8 cellular contexts compared by ENCODE assay signal in genomic region chr19:6278740-6279619, GRCh38. TPM values are rescaled to one million over a fixed set of nuclear protein-coding genes. Genes with fewer than 3 reads are reported as not detected.
DNase-seq lines count a peak whose midpoint lies in the region; ATAC-seq and TF ChIP-seq lines count a peak whose summit lies in the region.

No MANE protein-coding gene starts in this region.

- ATAC-seq in GM19023 (IDR thresholded peaks at IDR 0.05; ENCODE audit: unreplicated experiment): no peak

- POLR2A ChIA-PET in AG04449 (lab: Yijun Ruan, JAX) (interaction anchor here (0.7 kb wide), 1 partner anchor 12 kb away, joined by 3 read pairs; no protein-coding TSS in a partner anchor), HEK293T (lab: Yijun Ruan, JAX) (no interaction called here)

- DNase-seq in AG04449 (ENCODE audit: low read depth, low spot score) (no peak), HEK293T (ENCODE audit: extremely low spot score) (no peak), stomach (no peak), NCI-H2029 (lab: John Stamatoyannopoulos, UW) (no peak), C1 segment of cervical spinal cord (lab: John Stamatoyannopoulos, UW) (no peak)
- DNase-seq in activated T-helper 1 cell treated with anti-CD3 and anti-CD28 coated beads, Interleukin-12 subunit alpha, Interleukin-12 subunit beta, Interleukin-2, Interleukin-4 antibody, amounts not matched to agents 30 ng/mL and 10 ng/mL and 1 ng/mL, durations not matched to agents 14 hours and 24 hours and 36 hours (ENCODE audit: low spot score): no peak

- H3K36me3 Mint-ChIP-seq in activated T-helper 1 cell treated with anti-CD3 and anti-CD28 coated beads, Interleukin-12 subunit alpha, Interleukin-12 subunit beta, Interleukin-2, Interleukin-4 antibody, amounts not matched to agents 30 ng/mL and 10 ng/mL and 1 ng/mL, durations not matched to agents 14 hours and 24 hours and 36 hours (ENCODE audit: low read depth): peaks cover 15% of the 10 kb centered on the region

- 4 to 8% (median 7%) methylated on average over 18 to 36 of the region's 36 CpGs for WGBS in stomach, 5 donors

- H3K4me1 ChIP-seq in iPS-18a (ENCODE audit: control insufficient read depth, low read depth, low read length): peaks cover 17% of the 10 kb centered on the region
- H3K4me1 ChIP-seq in stomach: peaks cover 49 to 56% (median 55%) of the 10 kb centered on the region in 4 donors

- no peak for TF ChIP-seq CTCF in AG04449 (IDR thresholded peaks at IDR 0.05; ENCODE audit: insufficient read depth, low read length, missing control alignments)
- no peak for TF ChIP-seq CTCF in stomach (IDR thresholded peaks at IDR 0.05)

- CTCF ChIA-PET in AG04449 (lab: Yijun Ruan, JAX) (interaction anchor here (0.8 to 1.4 kb wide), 4 partner anchors 14 to 60 kb away, joined by 3 to 7 read pairs (median 4); no protein-coding TSS in a partner anchor), HEK293T (lab: Yijun Ruan, JAX) (no interaction called here)

- no peaks in the 10 kb centered on the region for H3K9me3 Mint-ChIP-seq in activated T-helper 1 cell treated with anti-CD3 and anti-CD28 coated beads, Interleukin-12 subunit alpha, Interleukin-12 subunit beta, Interleukin-2, Interleukin-4 antibody, amounts not matched to agents 30 ng/mL and 10 ng/mL and 1 ng/mL, durations not matched to agents 14 hours and 24 hours and 36 hours

- H3K27ac ChIP-seq in iPS-18a (ENCODE audit: low read length) (no peak overlapping the region), stomach (peak overlapping the region; percentile 76 to 94 (median 91))

- H3K4me3 ChIP-seq in AG04449 (ENCODE audit: low read depth, low read length) (peak overlapping the region; percentile 78), iPS-18a (ENCODE audit: low read length) (peak overlapping the region; percentile 81), stomach (peak overlapping the region; percentile 83 to 97 (median 92))

- H3K27ac Mint-ChIP-seq in activated T-helper 1 cell treated with anti-CD3 and anti-CD28 coated beads, Interleukin-12 subunit alpha, Interleukin-12 subunit beta, Interleukin-2, Interleukin-4 antibody, amounts not matched to agents 30 ng/mL and 10 ng/mL and 1 ng/mL, durations not matched to agents 14 hours and 24 hours and 36 hours: peak overlapping the region; percentile 90

- H3K27me3 Mint-ChIP-seq in activated T-helper 1 cell treated with anti-CD3 and anti-CD28 coated beads, Interleukin-12 subunit alpha, Interleukin-12 subunit beta, Interleukin-2, Interleukin-4 antibody, amounts not matched to agents 30 ng/mL and 10 ng/mL and 1 ng/mL, durations not matched to agents 14 hours and 24 hours and 36 hours (ENCODE audit: insufficient read depth): no peaks in the 10 kb centered on the region

- H3K9me3 ChIP-seq in iPS-18a (ENCODE audit: control insufficient read depth, low read depth, low read length): no peaks in the 10 kb centered on the region
- no peaks in the 10 kb centered on the region for H3K9me3 ChIP-seq in stomach

- no peak for TF ChIP-seq POLR2A in stomach (IDR thresholded peaks at IDR 0.05)

- TF ChIP-seq EP300 in stomach (IDR thresholded peaks at IDR 0.05): no peak

- H3K9ac ChIP-seq in iPS-18a (ENCODE audit: low read length): peak overlapping the region; percentile 69

- H3K36me3 ChIP-seq in iPS-18a (ENCODE audit: control insufficient read depth, low read depth, low read length) (no peaks in the 10 kb centered on the region), stomach (no peaks in the 10 kb centered on the region)

- intact Hi-C loops in activated T-helper 1 cell treated with anti-CD3 and anti-CD28 coated beads, Interleukin-12 subunit alpha, Interleukin-12 subunit beta, Interleukin-2, Interleukin-4 antibody, amounts not matched to agents 30 ng/mL and 10 ng/mL and 1 ng/mL, durations not matched to agents 14 hours and 24 hours and 36 hours (cut with micrococcal nuclease): no loop called here
- intact Hi-C loops in stomach (cut with DNase I; ENCODE audit: low total_unique reads): no loop called here

- peaks cover 26% of the 10 kb centered on the region for H3K4me1 Mint-ChIP-seq in activated T-helper 1 cell treated with anti-CD3 and anti-CD28 coated beads, Interleukin-12 subunit alpha, Interleukin-12 subunit beta, Interleukin-2, Interleukin-4 antibody, amounts not matched to agents 30 ng/mL and 10 ng/mL and 1 ng/mL, durations not matched to agents 14 hours and 24 hours and 36 hours (ENCODE audit: low read depth)

- peak overlapping the region; percentile 95 for H3K4me3 Mint-ChIP-seq in activated T-helper 1 cell treated with anti-CD3 and anti-CD28 coated beads, Interleukin-12 subunit alpha, Interleukin-12 subunit beta, Interleukin-2, Interleukin-4 antibody, amounts not matched to agents 30 ng/mL and 10 ng/mL and 1 ng/mL, durations not matched to agents 14 hours and 24 hours and 36 hours

- H3K27me3 ChIP-seq in iPS-18a (ENCODE audit: control insufficient read depth, insufficient read depth, low read length) (no peaks in the 10 kb centered on the region), stomach (no peaks in the 10 kb centered on the region)

TF ChIP-seq in HEK293T, 16 proteins besides CTCF, POLR2A, EP300 and RAD21:
- TF ChIP-seq TARDBP (IDR thresholded peaks at IDR 0.05): no peak
- 0 out of 2 replicates have a peak, but pooled peaks have one; percentile 33 for TF ChIP-seq HDGF (IDR thresholded peaks at IDR 0.05; ENCODE audit: borderline replicate concordance)
- no peak for TF ChIP-seq L3MBTL2 (conservative IDR thresholded peaks at IDR 0.05)
TF ChIP-seq in HEK293T: peak in this region for 1.

RNA-seq across cellular contexts. Expression of gene MLLT1, which starts 0.8 kb away (rescaled TPM):
- total RNA-seq in activated T-helper 1 cell treated with anti-CD3 and anti-CD28 coated beads, Interleukin-12 subunit alpha, Interleukin-12 subunit beta, Interleukin-2, Interleukin-4 antibody, amounts not matched to agents 30 ng/mL and 10 ng/mL and 1 ng/mL, durations not matched to agents 14 hours and 24 hours and 36 hours: 71.6 and 77.4 TPM in 2 replicates
- total RNA-seq in stomach: 10 to 100 TPM in 3 of 5 donors, 1 to 10 TPM in 2; 3.1 to 30.4 (median 16.7) TPM
- polyA plus RNA-seq in stomach: 10 to 100 TPM; 21.2 to 33.8 (median 27.4) TPM

RNA-seq across cellular contexts. Expression of gene ACER1, which starts 54.4 kb away (rescaled TPM):
- total RNA-seq in activated T-helper 1 cell treated with anti-CD3 and anti-CD28 coated beads, Interleukin-12 subunit alpha, Interleukin-12 subunit beta, Interleukin-2, Interleukin-4 antibody, amounts not matched to agents 30 ng/mL and 10 ng/mL and 1 ng/mL, durations not matched to agents 14 hours and 24 hours and 36 hours: 0.24 TPM in 1 of 2 replicates, not detected in the other
- 1 to 10 TPM in 1 of 5 donors, not detected in 4; 3.5 TPM for total RNA-seq in stomach
- under 1 TPM in 1 of 3 donors, not detected in 2; 0.08 TPM for polyA plus RNA-seq in stomach
